ENCODE assay signal across 38 cellular contexts in genomic region chr5:62192958-62193357, GRCh38.
"Had no signal": no experiment of that assay in that cellular context is flagged by ENCODE, and none has a peak within 500 bp of the region (broad histone marks: within the 10 kb centered on the region; RNA-seq: fewer than 3 reads in every experiment).

No MANE protein-coding gene starts in this region.

- H3K36me3 ChIP-seq: adrenal gland, ascending aorta, brain microvascular endothelial cell, breast epithelium, cardiac muscle cell had no signal

- FAIRE-seq: astrocyte, bronchial epithelial cell, colon had no signal

- H3K4me1 ChIP-seq: adrenal gland, ascending aorta, body of pancreas, breast epithelium had no signal

- H3K27ac ChIP-seq: adrenal gland, ascending aorta, body of pancreas, brain microvascular endothelial cell, breast epithelium, cardiac muscle cell had no signal

- ATAC-seq: activated naive CD8-positive, alpha-beta T cell treated with anti-CD3 and anti-CD28 coated beads, Interleukin-2, amount 50 U/mL, for 24 hours; activated T-cell treated with anti-CD3 and anti-CD28 coated beads, Interleukin-2, amount 50 U/mL, for 4 hours; activated T-cell treated with anti-CD3 and anti-CD28 coated beads, Interleukin-2, amount 50 U/mL, for 72 hours; activated T-helper 17 cell treated with anti-CD3 and anti-CD28 coated beads, Interleukin-2, amount 50 U/mL, for 72 hours; body of pancreas had no signal

- H3K27ac Mint-ChIP-seq: activated naive CD4-positive, alpha-beta T cell treated with anti-CD3 and anti-CD28 coated beads for 36 hours; activated naive CD4-positive, alpha-beta T cell treated with anti-CD3 and anti-CD28 coated beads, Interleukin-2, amount 10 ng/mL, durations not matched to agents 7 days and 5 days; activated naive CD4-positive, alpha-beta T cell treated with anti-CD3 and anti-CD28 coated beads, Interleukin-2, amount 50 U/mL, for 24 hours; activated naive CD8-positive, alpha-beta T cell; activated naive CD8-positive, alpha-beta T cell treated with anti-CD3 and anti-CD28 coated beads for 36 hours; activated naive CD8-positive, alpha-beta T cell treated with anti-CD3 and anti-CD28 coated beads, Interleukin-2, amount 10 ng/mL, durations not matched to agents 7 days and 5 days; activated naive CD8-positive, alpha-beta T cell treated with anti-CD3 and anti-CD28 coated beads, Interleukin-2, amount 50 U/mL, for 24 hours; activated T-cell treated with anti-CD3 and anti-CD28 coated beads, Interleukin-2, amount 50 U/mL, for 24 hours; activated T-cell treated with anti-CD3 and anti-CD28 coated beads, Interleukin-2, amount 50 U/mL, for 72 hours; activated T-helper 1 cell treated with anti-CD3 and anti-CD28 coated beads, Interleukin-12 subunit alpha, Interleukin-12 subunit beta, Interleukin-2, Interleukin-4 antibody, amounts not matched to agents 30 ng/mL and 10 ng/mL and 1 ng/mL, durations not matched to agents 14 hours and 24 hours and 36 hours; activated T-helper 17 cell treated with anti-CD3 and anti-CD28 coated beads, Interleukin-2, amount 50 U/mL, for 72 hours; activated T-helper 2 cell treated with anti-CD3 and anti-CD28 coated beads, Interferon-gamma antibody, Interleukin-2, Interleukin-4, amounts not matched to agents 10 μg/mL and 5 μg/mL and 100 μg/mL, durations not matched to agents 14 hours and 24 hours and 36 hours; brain had no signal

- H3K27me3 ChIP-seq: adrenal gland, ascending aorta, body of pancreas, brain microvascular endothelial cell, breast epithelium, cardiac muscle cell had no signal

- H3K36me3 Mint-ChIP-seq: activated naive CD4-positive, alpha-beta T cell treated with anti-CD3 and anti-CD28 coated beads, Interleukin-2, amount 10 ng/mL, durations not matched to agents 7 days and 5 days; activated naive CD8-positive, alpha-beta T cell treated with anti-CD3 and anti-CD28 coated beads for 36 hours; activated naive CD8-positive, alpha-beta T cell treated with anti-CD3 and anti-CD28 coated beads, Interleukin-2, amount 10 ng/mL, durations not matched to agents 7 days and 5 days; brain had no signal

- H3K4me3 ChIP-seq: adrenal gland, ascending aorta, body of pancreas, breast epithelium, cardiac muscle cell had no signal

- DNase-seq: activated effector memory CD4-positive, alpha-beta T cell treated with anti-CD3 and anti-CD28 coated beads, Interleukin-2, amount 50 U/mL, for 16 hours; activated effector memory CD4-positive, alpha-beta T cell treated with Interleukin-2 at 50 U/mL for 16 hours; activated gamma-delta T cell; activated gamma-delta T cell treated with Interleukin-2 at 50 U/mL for 16 hours; activated naive CD4-positive, alpha-beta T cell; activated naive CD4-positive, alpha-beta T cell treated with anti-CD3 and anti-CD28 coated beads for 36 hours; activated naive CD4-positive, alpha-beta T cell treated with anti-CD3 and anti-CD28 coated beads, Interleukin-2, amount 10 ng/mL, durations not matched to agents 7 days and 5 days; activated naive CD4-positive, alpha-beta T cell treated with anti-CD3 and anti-CD28 coated beads, Interleukin-2, amount 50 U/mL, for 16 hours; activated naive CD4-positive, alpha-beta T cell treated with Interleukin-2 at 50 U/mL for 16 hours; activated naive CD8-positive, alpha-beta T cell treated with anti-CD3 and anti-CD28 coated beads for 36 hours; activated naive CD8-positive, alpha-beta T cell treated with anti-CD3 and anti-CD28 coated beads, Interleukin-2, amount 10 ng/mL, durations not matched to agents 7 days and 5 days; activated naive CD8-positive, alpha-beta T cell treated with anti-CD3 and anti-CD28 coated beads, Interleukin-2, amount 50 U/mL, for 24 hours; activated T-cell treated with anti-CD3 and anti-CD28 coated beads, Interleukin-2, amount 50 U/mL, for 24 hours; activated T-cell treated with anti-CD3 and anti-CD28 coated beads, Interleukin-2, amount 50 U/mL, for 4 hours; activated T-cell treated with anti-CD3 and anti-CD28 coated beads, Interleukin-2, amount 50 U/mL, for 48 hours; activated T-cell treated with anti-CD3 and anti-CD28 coated beads, Interleukin-2, amount 50 U/mL, for 72 hours; adrenal gland; amniotic stem cell; amygdala; anterior cingulate cortex; aorta; body of pancreas; brain microvascular endothelial cell; caudate nucleus; central memory CD4-positive, alpha-beta T cell; cerebellar nuclear complex had no signal

- H3K9me3 ChIP-seq: adrenal gland, ascending aorta had no signal
